18 cellular contexts compared by ENCODE assay signal in the genomic region with DNA sequence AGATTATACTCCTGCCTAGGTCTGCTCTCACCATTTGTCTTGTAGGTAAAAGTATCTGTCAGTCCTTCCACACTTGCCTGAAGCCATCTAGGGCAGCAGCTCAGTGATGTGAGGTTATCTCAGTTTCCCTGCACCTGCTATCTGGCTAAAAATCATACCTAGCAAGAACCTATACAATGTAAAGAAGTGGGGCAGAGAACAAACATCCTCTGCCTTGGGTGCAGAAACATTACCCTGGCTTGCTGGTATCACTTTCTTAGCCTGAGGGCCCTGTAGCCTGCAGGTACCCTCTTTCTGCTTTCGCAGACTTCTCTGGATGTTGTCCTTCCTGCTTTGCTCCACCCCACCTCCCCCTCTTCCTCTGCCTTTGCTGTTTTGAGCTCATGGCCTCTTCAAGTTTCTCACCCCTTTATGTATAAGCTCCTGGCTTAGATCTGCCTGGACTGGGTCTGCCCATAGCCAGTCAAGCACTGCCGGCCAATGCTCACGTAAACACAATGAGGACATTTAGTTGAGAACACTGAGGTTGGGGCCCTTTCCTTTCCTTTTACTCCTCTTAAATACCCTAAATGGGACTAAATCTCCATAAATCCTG. TPM values are rescaled to one million over a fixed set of nuclear protein-coding genes. Genes with fewer than 3 reads are reported as not detected.
DNase-seq lines count a peak whose midpoint lies in the region; ATAC-seq and TF ChIP-seq lines count a peak whose summit lies in the region.
"Had no signal": no experiment of that assay in that cellular context is flagged by ENCODE, and none has a peak within 500 bp of the region (broad histone marks: within the 10 kb centered on the region; RNA-seq: fewer than 3 reads in every experiment).

No MANE protein-coding gene starts in this region.

- no peak overlapping the region for H3K27ac Mint-ChIP-seq in neural progenitor cell
- H3K27ac Mint-ChIP-seq in activated naive CD4-positive, alpha-beta T cell treated with anti-CD3 and anti-CD28 coated beads, Interleukin-2, amount 10 ng/mL, durations not matched to agents 7 days and 5 days, result no peak overlapping the region

- no peak overlapping the region for H3K4me3 ChIP-seq in NT2/D1 (ENCODE audit: insufficient read length, low read depth)
- H3K4me3 ChIP-seq in esophagus muscularis mucosa, result no peak overlapping the region
- no peak overlapping the region for H3K4me3 ChIP-seq in neural progenitor cell
- H3K4me3 ChIP-seq: A549 had no signal

- no peak overlapping the region for H3K4me2 ChIP-seq in neural progenitor cell
- H3K4me2 ChIP-seq: A549 had no signal

- H3K4me3 Mint-ChIP-seq in neural progenitor cell, result no peak overlapping the region
- H3K4me3 Mint-ChIP-seq in activated naive CD4-positive, alpha-beta T cell treated with anti-CD3 and anti-CD28 coated beads, Interleukin-2, amount 10 ng/mL, durations not matched to agents 7 days and 5 days, result no peak overlapping the region
- H3K4me3 Mint-ChIP-seq: CD4-positive, alpha-beta memory T cell had no signal

- WGBS in esophagus muscularis mucosa, result 91% methylated on average over 3 of the region's 3 CpGs

- no peaks in the 10 kb centered on the region for H4K20me1 ChIP-seq in neural progenitor cell (ENCODE audit: low read depth)

- H3K9me3 ChIP-seq in NT2/D1 (ENCODE audit: insufficient read depth, low read length) (peaks cover 16% of the 10 kb centered on the region), esophagus muscularis mucosa (peaks cover 0 to 21% (median 15%) of the 10 kb centered on the region in 4 donors), neural progenitor cell (ENCODE audit: low read depth) (no peaks in the 10 kb centered on the region)
- H3K9me3 ChIP-seq: BE2C had no signal

- H3K4me1 Mint-ChIP-seq in neural progenitor cell, result peaks cover 11% of the 10 kb centered on the region
- H3K4me1 Mint-ChIP-seq in activated naive CD4-positive, alpha-beta T cell treated with anti-CD3 and anti-CD28 coated beads, Interleukin-2, amount 10 ng/mL, durations not matched to agents 7 days and 5 days, result peaks cover 14% of the 10 kb centered on the region

- ATAC-seq in GM21737 (IDR thresholded peaks at IDR 0.05; ENCODE audit: unreplicated experiment), result no peak
- ATAC-seq: A549, HCT116 had no signal

- no peak for TF ChIP-seq POLR2A in esophagus muscularis mucosa (IDR thresholded peaks at IDR 0.05; ENCODE audit: low read depth)

- no peak overlapping the region for H2AFZ ChIP-seq in neural progenitor cell (replicated peaks)

- H3K9ac ChIP-seq in NT2/D1 (ENCODE audit: insufficient read length, low read depth), result no peak overlapping the region
- H3K9ac ChIP-seq in neural progenitor cell, result no peak overlapping the region

- H3K27me3 ChIP-seq in NT2/D1 (ENCODE audit: insufficient read depth, insufficient read length), result peaks cover 16% of the 10 kb centered on the region
- H3K27me3 ChIP-seq in esophagus muscularis mucosa, result peaks cover 0 to 38% (median 0%) of the 10 kb centered on the region in 4 donors
- H3K27me3 ChIP-seq in neural progenitor cell, result peaks cover 15% of the 10 kb centered on the region

- peak; percentile 80 for DNase-seq in NT2/D1 (ENCODE audit: low read depth, low spot score)
- peak; percentile 53 for DNase-seq in esophagus muscularis mucosa (ENCODE audit: extremely low spot score)
- peak; percentile 23 for DNase-seq in neural progenitor cell (ENCODE audit: low spot score)
- no peak for DNase-seq in stimulated activated CD4-positive, alpha-beta T cell treated with anti-CD3 and anti-CD28 coated beads, Interleukin-12 subunit alpha, Interleukin-12 subunit beta, amount 100 ng/mL, for 4 hours
- no peak for DNase-seq in NCI-H446 (lab: John Stamatoyannopoulos, UW)
- DNase-seq in activated naive CD4-positive, alpha-beta T cell treated with anti-CD3 and anti-CD28 coated beads, Interleukin-2, amount 10 ng/mL, durations not matched to agents 7 days and 5 days, result no peak
- DNase-seq: BE2C; CD4-positive, alpha-beta memory T cell; COR-L47; DMS153; DMS79 treated with DMSO at 0.1 percent for 48 hours; EL; GF-D8 had no signal

- no peak overlapping the region for H3K27ac ChIP-seq in esophagus muscularis mucosa (replicated peaks in 1 of 4)
- H3K27ac ChIP-seq in neural progenitor cell, result no peak overlapping the region
- H3K27ac ChIP-seq: A549, C4-2B had no signal

- H3K9me3 Mint-ChIP-seq in neural progenitor cell, result peaks cover 15% of the 10 kb centered on the region
- H3K9me3 Mint-ChIP-seq in activated naive CD4-positive, alpha-beta T cell treated with anti-CD3 and anti-CD28 coated beads, Interleukin-2, amount 10 ng/mL, durations not matched to agents 7 days and 5 days, result peaks cover 20% of the 10 kb centered on the region

- no peaks in the 10 kb centered on the region for H3K79me2 ChIP-seq in neural progenitor cell (ENCODE audit: low read depth)

- no peak for TF ChIP-seq EP300 in esophagus muscularis mucosa (IDR thresholded peaks at IDR 0.05)

- peaks cover 7% of the 10 kb centered on the region for H3K36me3 Mint-ChIP-seq in neural progenitor cell
- peaks cover 11% of the 10 kb centered on the region for H3K36me3 Mint-ChIP-seq in activated naive CD4-positive, alpha-beta T cell treated with anti-CD3 and anti-CD28 coated beads, Interleukin-2, amount 10 ng/mL, durations not matched to agents 7 days and 5 days

- H3K36me3 ChIP-seq in NT2/D1 (ENCODE audit: insufficient read depth, insufficient read length, low read length) (no peaks in the 10 kb centered on the region), esophagus muscularis mucosa (no peaks in the 10 kb centered on the region), neural progenitor cell (no peaks in the 10 kb centered on the region)
- H3K36me3 ChIP-seq: BE2C had no signal

- CTCF ChIA-PET in activated naive CD4-positive, alpha-beta T cell treated with anti-CD3 and anti-CD28 coated beads, Interleukin-2, amount 10 ng/mL, durations not matched to agents 7 days and 5 days (lab: Charles Lee), result interaction anchor here (3.8 kb wide), 1 partner anchor 57 kb away, joined by 25 read pairs; no protein-coding TSS in a partner anchor

- intact Hi-C loops in esophagus muscularis mucosa (cut with DNase I), result no loop called here

- peaks cover 5% of the 10 kb centered on the region for H3K27me3 Mint-ChIP-seq in neural progenitor cell (ENCODE audit: insufficient read depth, low read depth)
- peaks cover 55% of the 10 kb centered on the region for H3K27me3 Mint-ChIP-seq in activated naive CD4-positive, alpha-beta T cell treated with anti-CD3 and anti-CD28 coated beads, Interleukin-2, amount 10 ng/mL, durations not matched to agents 7 days and 5 days

- TF ChIP-seq CTCF in esophagus muscularis mucosa (IDR thresholded peaks at IDR 0.05) (no peak), neural progenitor cell (IDR thresholded peaks at IDR 0.05) (no peak)

- H3K4me1 ChIP-seq in NT2/D1 (ENCODE audit: insufficient read depth, insufficient read length) (no peaks in the 10 kb centered on the region), esophagus muscularis mucosa (no peaks in the 10 kb centered on the region), neural progenitor cell (peaks cover 9% of the 10 kb centered on the region)
- H3K4me1 ChIP-seq: BE2C had no signal

- peaks cover 12% of the 10 kb centered on the region for H3F3A ChIP-seq in neural progenitor cell (ENCODE audit: low read depth)

RNA-seq across cellular contexts. Expression of gene SDK2, which starts 8.7 kb away (rescaled TPM):
- total RNA-seq in esophagus muscularis mucosa (1 to 10 TPM in 2 of 4 donors, under 1 TPM in 2; 0.42 to 2.0 (median 1.2) TPM), neural progenitor cell (ENCODE audit: low replicate concordance) (15.3 and 39.9 TPM in 2 replicates)
- total RNA-seq: HT-29 had no signal

Comparison
In these comparisons a context has a peak if more than half of its experiments do, and no peak if none do; other contexts are left out.
1. DNase-seq: peak in NT2/D1 (single experiment), esophagus muscularis mucosa (single experiment) and neural progenitor cell (single experiment); none in stimulated activated CD4-positive, alpha-beta T cell treated with anti-CD3 and anti-CD28 coated beads, Interleukin-12 subunit alpha, Interleukin-12 subunit beta, amount 100 ng/mL, for 4 hours (single experiment), NCI-H446 (0 of 2) and activated naive CD4-positive, alpha-beta T cell treated with anti-CD3 and anti-CD28 coated beads, Interleukin-2, amount 10 ng/mL, durations not matched to agents 7 days and 5 days (single experiment).